In the genomic region with DNA sequence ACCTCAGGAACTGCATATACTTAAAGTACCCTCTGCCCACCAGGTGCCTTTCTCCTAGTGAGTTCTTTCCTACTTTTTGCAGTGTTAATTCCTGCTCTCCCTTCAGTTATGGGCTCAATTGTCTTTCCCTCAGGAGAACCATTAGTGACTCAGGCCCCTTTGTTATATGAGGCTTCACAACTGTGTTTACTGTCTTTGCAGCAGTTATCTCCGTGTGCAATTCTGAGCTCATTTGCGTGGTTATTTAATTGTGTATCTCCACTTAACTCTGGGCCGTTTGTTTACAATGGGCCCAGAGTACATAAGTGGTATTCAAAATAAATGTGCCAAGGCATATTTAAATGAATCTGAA, we compare ENCODE assay signal across 14 cellular contexts. TPM values are rescaled to one million over a fixed set of nuclear protein-coding genes. Genes with fewer than 3 reads are reported as not detected.
DNase-seq lines count a peak whose midpoint lies in the region; ATAC-seq and TF ChIP-seq lines count a peak whose summit lies in the region.
"Had no signal": no experiment of that assay in that cellular context is flagged by ENCODE, and none has a peak within 500 bp of the region (broad histone marks: within the 10 kb centered on the region; RNA-seq: fewer than 3 reads in every experiment).

No MANE protein-coding gene starts in this region.

- no peak overlapping the region for H3K4me3 ChIP-seq in NT2/D1 (ENCODE audit: insufficient read length, low read depth)
- H3K4me3 ChIP-seq in smooth muscle cell, result no peak overlapping the region

- no peak overlapping the region for H3K27ac ChIP-seq in smooth muscle cell (ENCODE audit: low read depth)

- WGBS in smooth muscle cell (ENCODE audit: low lambda C conversion rate), result 29% methylated on average over 3 of the region's 3 CpGs

- no peak overlapping the region for H3K4me2 ChIP-seq in smooth muscle cell

- H3K27me3 ChIP-seq in NT2/D1 (ENCODE audit: insufficient read depth, insufficient read length) (no peaks in the 10 kb centered on the region), smooth muscle cell (ENCODE audit: low read depth) (no peaks in the 10 kb centered on the region)

- intact Hi-C loops in left colon (cut with DNase I, micrococcal nuclease), result no loop called here

- ATAC-seq in left colon (peak; percentile 43), GM21786 (IDR thresholded peaks at IDR 0.05; ENCODE audit: unreplicated experiment) (no peak), GM21576 (IDR thresholded peaks at IDR 0.05; ENCODE audit: unreplicated experiment) (no peak), HG03432 (IDR thresholded peaks at IDR 0.05; ENCODE audit: unreplicated experiment) (no peak)

- H4K20me1 ChIP-seq in smooth muscle cell (ENCODE audit: low read depth), result peaks cover 79% of the 10 kb centered on the region

- no peaks in the 10 kb centered on the region for H3K4me1 ChIP-seq in NT2/D1 (ENCODE audit: insufficient read depth, insufficient read length)
- peaks cover 6% of the 10 kb centered on the region for H3K4me1 ChIP-seq in smooth muscle cell (ENCODE audit: low read depth)

- no peak overlapping the region for H2AFZ ChIP-seq in smooth muscle cell (ENCODE audit: low read depth)

- H3K9me3 ChIP-seq in NT2/D1 (ENCODE audit: insufficient read depth, low read length) (no peaks in the 10 kb centered on the region), smooth muscle cell (replicated peaks; ENCODE audit: low read depth) (no peaks in the 10 kb centered on the region)

- H3K9ac ChIP-seq in NT2/D1 (ENCODE audit: insufficient read length, low read depth) (no peak overlapping the region), smooth muscle cell (ENCODE audit: low read depth) (no peak overlapping the region)

- DNase-seq in DMS79 treated with DMSO at 0.1 percent for 48 hours (lab: John Stamatoyannopoulos, UW), result peak; percentile 42
- DNase-seq in NCI-H146 (lab: John Stamatoyannopoulos, UW), result peak; percentile 81
- peak; percentile 39 for DNase-seq in NT2/D1 (ENCODE audit: low read depth, low spot score)
- DNase-seq in left colon, result no peak
- DNase-seq in smooth muscle cell (lab: John Stamatoyannopoulos, UW; ENCODE audit: unreplicated experiment), result no peak
- DNase-seq: activated CD4-positive, CD25-positive, alpha-beta regulatory T cell treated with anti-CD3 and anti-CD28 coated beads, Interleukin-2, amount 50 U/mL, for 72 hours; KBM-7 had no signal

- H3K36me3 ChIP-seq in NT2/D1 (ENCODE audit: insufficient read depth, insufficient read length, low read length) (peaks cover 35% of the 10 kb centered on the region), smooth muscle cell (ENCODE audit: low read depth) (peaks cover 7% of the 10 kb centered on the region)

- peaks cover 61% of the 10 kb centered on the region for H3K79me2 ChIP-seq in smooth muscle cell (ENCODE audit: low read depth)

- no peak for TF ChIP-seq CTCF in smooth muscle cell (IDR thresholded peaks at IDR 0.05; ENCODE audit: borderline replicate concordance, insufficient read depth, poor library complexity, severe bottlenecking)

- no peaks in the 10 kb centered on the region for H3F3A ChIP-seq in smooth muscle cell (ENCODE audit: low read depth)

RNA-seq across cellular contexts. Expression of gene FBXO38, which starts 9.6 kb away (rescaled TPM):
- total RNA-seq in left colon (10 to 100 TPM; 44.0 to 46.8 TPM), smooth muscle cell (44.5 and 61.4 TPM in 2 replicates)
- 23.7 and 24.4 TPM in 2 replicates for polyA plus RNA-seq in smooth muscle cell

RNA-seq across cellular contexts. Expression of gene SPINK9, which starts 58.0 kb away (rescaled TPM):
- not detected for total RNA-seq in left colon
- total RNA-seq in smooth muscle cell, result 4.0 and 5.3 TPM in 2 replicates
- 4.2 and 5.9 TPM in 2 replicates for polyA plus RNA-seq in smooth muscle cell
- total RNA-seq: lower leg skin, NCI-H460, SK-MEL-5 had no signal
- polyA plus RNA-seq: CD14-positive monocyte had no signal

Comparison
In these comparisons a context has a peak if more than half of its experiments do, and no peak if none do; other contexts are left out.
1. DNase-seq: peak in DMS79 treated with DMSO at 0.1 percent for 48 hours (single experiment), NCI-H146 (single experiment) and NT2/D1 (single experiment); none in left colon (0 of 2) and smooth muscle cell (single experiment).